20 cellular contexts compared by ENCODE assay signal in genomic region chr16:974001-974601, GRCh38. TPM values are rescaled to one million over a fixed set of nuclear protein-coding genes. Genes with fewer than 3 reads are reported as not detected.
A peak's percentile ranks its signal among the peaks of the same experiment; 100 is the strongest.
DNase-seq lines count a peak whose midpoint lies in the region; ATAC-seq and TF ChIP-seq lines count a peak whose summit lies in the region.
"Had no signal": no experiment of that assay in that cellular context is flagged by ENCODE, and none has a peak within 500 bp of the region (broad histone marks: within the 10 kb centered on the region; RNA-seq: fewer than 3 reads in every experiment).

No MANE protein-coding gene starts in this region.

- TF ChIP-seq CTCF in breast epithelium (IDR thresholded peaks at IDR 0.05) (no peak), MCF 10A (IDR thresholded peaks at IDR 0.05; ENCODE audit: unreplicated experiment) (no peak), ascending aorta (IDR thresholded peaks at IDR 0.05) (no peak), nephron (IDR thresholded peaks at IDR 0.05; ENCODE audit: unreplicated experiment in 3 of 3) (no peak), thyroid gland (IDR thresholded peaks at IDR 0.05) (no peak), esophagus squamous epithelium (IDR thresholded peaks at IDR 0.05) (no peak)

- H3K4me1 Mint-ChIP-seq in MCF 10A (ENCODE audit: insufficient read depth, unreplicated experiment) (no peaks in the 10 kb centered on the region), nephron (peaks cover 58% of the 10 kb centered on the region)

- ATAC-seq in esophagus mucosa = no peak
- ATAC-seq: activated naive CD4-positive, alpha-beta T cell treated with anti-CD3 and anti-CD28 coated beads, Interleukin-2, amount 50 U/mL, for 72 hours; upper lobe of right lung had no signal

- TF ChIP-seq POLR2A in breast epithelium (IDR thresholded peaks at IDR 0.05) = no peak
- no peak for TF ChIP-seq POLR2A in thyroid gland (IDR thresholded peaks at IDR 0.05)
- no peak for TF ChIP-seq POLR2A in esophagus squamous epithelium (IDR thresholded peaks at IDR 0.05)

- H3K9me3 Mint-ChIP-seq in MCF 10A (ENCODE audit: unreplicated experiment) (no peaks in the 10 kb centered on the region), nephron (peaks cover 3% of the 10 kb centered on the region)
- H3K9me3 Mint-ChIP-seq: activated naive CD4-positive, alpha-beta T cell treated with anti-CD3 and anti-CD28 coated beads, Interleukin-2, amount 50 U/mL, for 72 hours; activated T-helper 1 cell treated with anti-CD3 and anti-CD28 coated beads, Interleukin-12 subunit alpha, Interleukin-12 subunit beta, Interleukin-2, Interleukin-4 antibody, amounts not matched to agents 30 ng/mL and 10 ng/mL and 1 ng/mL, durations not matched to agents 14 hours and 24 hours and 36 hours had no signal

- H3K9me3 ChIP-seq in breast epithelium = no peaks in the 10 kb centered on the region
- H3K9me3 ChIP-seq in ascending aorta = no peaks in the 10 kb centered on the region
- H3K9me3 ChIP-seq in thyroid gland = no peaks in the 10 kb centered on the region
- H3K9me3 ChIP-seq in esophagus squamous epithelium = no peaks in the 10 kb centered on the region
- H3K9me3 ChIP-seq: Caco-2, HAP-1, upper lobe of right lung had no signal

- intact Hi-C loops in breast epithelium (cut with DNase I; ENCODE audit: low total_unique reads) (no loop called here), MCF 10A (cut with micrococcal nuclease) (no loop called here), ascending aorta (cut with DNase I) (loop anchor here (5.0 kb wide), 1 partner anchor 208 kb away; no protein-coding TSS in a partner anchor), thyroid gland (cut with DNase I) (no loop called here), esophagus squamous epithelium (cut with DNase I) (no loop called here)

- H3K27me3 ChIP-seq in breast epithelium (no peaks in the 10 kb centered on the region), ascending aorta (no peaks in the 10 kb centered on the region), thyroid gland (no peaks in the 10 kb centered on the region), esophagus squamous epithelium (peaks cover 0 to 26% (median 0%) of the 10 kb centered on the region in 4 donors)

- H3K4me3 Mint-ChIP-seq in MCF 10A (ENCODE audit: unreplicated experiment) = no peak overlapping the region
- H3K4me3 Mint-ChIP-seq in nephron = peak overlapping the region; percentile 6 to 49 (median 30)
- H3K4me3 Mint-ChIP-seq: activated T-helper 1 cell treated with anti-CD3 and anti-CD28 coated beads, Interleukin-12 subunit alpha, Interleukin-12 subunit beta, Interleukin-2, Interleukin-4 antibody, amounts not matched to agents 30 ng/mL and 10 ng/mL and 1 ng/mL, durations not matched to agents 14 hours and 24 hours and 36 hours had no signal

- H3K36me3 ChIP-seq in breast epithelium (no peaks in the 10 kb centered on the region), ascending aorta (no peaks in the 10 kb centered on the region), thyroid gland (no peaks in the 10 kb centered on the region), esophagus squamous epithelium (no peaks in the 10 kb centered on the region)
- H3K36me3 ChIP-seq: HAP-1, upper lobe of right lung had no signal

- 29 to 51% methylated on average over 17 to 21 of the region's 21 CpGs for WGBS in thyroid gland, 2 donors
- WGBS in esophagus squamous epithelium, 2 donors = 66 to 67% methylated on average over 9 to 10 of the region's 21 CpGs

- H3K27ac Mint-ChIP-seq in MCF 10A (ENCODE audit: low read depth, unreplicated experiment) = no peak overlapping the region
- peak overlapping the region; percentile 56 to 74 (median 74) for H3K27ac Mint-ChIP-seq in nephron
- H3K27ac Mint-ChIP-seq: activated naive CD4-positive, alpha-beta T cell treated with anti-CD3 and anti-CD28 coated beads, Interleukin-2, amount 50 U/mL, for 72 hours; activated T-helper 1 cell treated with anti-CD3 and anti-CD28 coated beads, Interleukin-12 subunit alpha, Interleukin-12 subunit beta, Interleukin-2, Interleukin-4 antibody, amounts not matched to agents 30 ng/mL and 10 ng/mL and 1 ng/mL, durations not matched to agents 14 hours and 24 hours and 36 hours had no signal

- H3K36me3 Mint-ChIP-seq in MCF 10A (ENCODE audit: insufficient read depth, unreplicated experiment) = no peaks in the 10 kb centered on the region
- no peaks in the 10 kb centered on the region for H3K36me3 Mint-ChIP-seq in nephron (ENCODE audit: low read depth)
- H3K36me3 Mint-ChIP-seq: activated naive CD4-positive, alpha-beta T cell treated with anti-CD3 and anti-CD28 coated beads, Interleukin-2, amount 50 U/mL, for 72 hours had no signal

- BruUV-seq in MCF 10A (replicated peaks; lab: Mats Ljungman, UMichigan) = no TSS peak

- H3K27ac ChIP-seq in breast epithelium = peak overlapping the region; percentile 84 to 87
- peak overlapping the region; percentile 27 to 84 for H3K27ac ChIP-seq in ascending aorta
- peak overlapping the region; percentile 3 to 50 (median 44) for H3K27ac ChIP-seq in thyroid gland
- no peak overlapping the region for H3K27ac ChIP-seq in esophagus squamous epithelium
- H3K27ac ChIP-seq: upper lobe of right lung had no signal

- POLR2A ChIA-PET in MCF 10A (lab: Yijun Ruan, JAX) = interaction anchor here (0.7 kb wide), 1 partner anchor 1753 kb away, joined by 3 read pairs; no protein-coding TSS in a partner anchor

- H3K4me3 ChIP-seq in breast epithelium (peak overlapping the region in 1 of 3 donors; percentile 7), ascending aorta (no peak overlapping the region), thyroid gland (replicated peaks in 1 of 3) (no peak overlapping the region), esophagus squamous epithelium (no peak overlapping the region)
- H3K4me3 ChIP-seq: HAP-1, upper lobe of right lung had no signal

- CTCF ChIA-PET in MCF 10A (lab: Yijun Ruan, JAX) = interaction anchor here (0.6 to 2.0 kb wide), 3 partner anchors 10 to 256 kb away, joined by 3 to 8 read pairs (median 3); no protein-coding TSS in a partner anchor

- DNase-seq in breast epithelium (ENCODE audit: low spot score in 2 of 2) = peak in 1 of 2 donors; percentile 63
- no peak for DNase-seq in MCF 10A (ENCODE audit: unreplicated experiment)
- DNase-seq in ascending aorta (ENCODE audit: low spot score in 2 of 2) = no peak
- DNase-seq in thyroid gland = peak; percentile 94
- DNase-seq in esophagus squamous epithelium (lab: John Stamatoyannopoulos, UW) = no peak
- no peak for DNase-seq in SIG-M5 treated with dmso at 0.1 percent for 504 hours (lab: John Stamatoyannopoulos, UW; ENCODE audit: unreplicated experiment)
- DNase-seq: 8988T; activated CD4-positive, alpha-beta T cell treated with anti-CD3 and anti-CD28 coated beads for 1 hour; Caco-2; midbrain; NCI-H1436 treated with DMSO at 0.1 percent for 48 hours; NCI-H774; stimulated activated CD4-positive, alpha-beta T cell treated with anti-CD3 and anti-CD28 coated beads, Interleukin-15, amount 100 ng/mL, for 24 hours had no signal

- peaks cover 15% of the 10 kb centered on the region for H3K27me3 Mint-ChIP-seq in MCF 10A (ENCODE audit: insufficient read depth, unreplicated experiment)
- H3K27me3 Mint-ChIP-seq in nephron (ENCODE audit: low read depth) = peaks cover 18% of the 10 kb centered on the region

- H3K4me1 ChIP-seq in breast epithelium (peaks cover 5 to 16% of the 10 kb centered on the region in 2 donors), ascending aorta (peaks cover 25 to 34% of the 10 kb centered on the region in 2 donors), thyroid gland (peaks cover 14 to 27% of the 10 kb centered on the region in 2 donors), esophagus squamous epithelium (peaks cover 9 to 34% (median 15%) of the 10 kb centered on the region in 3 donors)

RNA-seq across cellular contexts. Expression of gene LMF1, which starts 3.3 kb away (rescaled TPM):
- total RNA-seq in breast epithelium = 10 to 100 TPM; 14.1 to 26.4 (median 21.4) TPM
- 9.9 and 11.2 TPM in 2 replicates for total RNA-seq in MCF 10A (2022)
- total RNA-seq in ascending aorta = 26.9 TPM
- 10 to 100 TPM; 23.2 to 97.8 (median 89.1) TPM for total RNA-seq in thyroid gland
- 10 to 100 TPM; 13.3 to 34.4 (median 23.8) TPM for total RNA-seq in esophagus squamous epithelium
- 11.4 TPM for total RNA-seq in esophagus mucosa

RNA-seq across cellular contexts. Expression of gene SOX8, which starts 7.5 kb away (rescaled TPM):
- total RNA-seq in breast epithelium (1 to 10 TPM in 2 of 3 donors, under 1 TPM in 1; 0.32 to 6.6 (median 1.3) TPM), MCF 10A (2022) (not detected in 2 replicates), ascending aorta (18.9 TPM), thyroid gland (under 1 TPM in 3 of 4 donors, not detected in 1; 0.15 to 0.78 (median 0.27) TPM), esophagus squamous epithelium (under 1 TPM in 3 of 4 donors, not detected in 1; 0.08 to 0.19 (median 0.09) TPM), esophagus mucosa (0.16 TPM)
- total RNA-seq: fibroblast of villous mesenchyme had no signal

Comparison
In these comparisons a context has a peak if more than half of its experiments do, and no peak if none do; other contexts are left out.
1. DNase-seq: peak in thyroid gland (2 of 2); none in MCF 10A (single experiment), ascending aorta (0 of 2), esophagus squamous epithelium (single experiment) and SIG-M5 treated with dmso at 0.1 percent for 504 hours (single experiment).
2. H3K27ac ChIP-seq: peak in breast epithelium (2 of 2), ascending aorta (2 of 2) and thyroid gland (3 of 3); none in esophagus squamous epithelium (0 of 4).